ENCODE assay signal across 7 cellular contexts in genomic region chr6:43081922-43082321, GRCh38. TPM values are rescaled to one million over a fixed set of nuclear protein-coding genes. Genes with fewer than 3 reads are reported as not detected.
A peak's percentile ranks its signal among the peaks of the same experiment; 100 is the strongest.
DNase-seq lines count a peak whose midpoint lies in the region; ATAC-seq and TF ChIP-seq lines count a peak whose summit lies in the region.
"Not testable (repeated sequence)": the region's sequence is repeated elsewhere in the genome, so short reads cannot be mapped to it uniquely, and the experiment has no call there.

No MANE protein-coding gene starts in this region.

- H3K9ac ChIP-seq in GM23248; endodermal cell (ENCODE audit: extremely low read depth, low read length, poor library complexity, severe bottlenecking); trophoblast cell (ENCODE audit: low read length): not testable (repeated sequence)

- H4K8ac ChIP-seq in trophoblast cell (ENCODE audit: low read depth, low read length): not testable (repeated sequence)

- 52 to 55% methylated on average over 9 of the region's 9 CpGs for WGBS in GM23248 (ENCODE audit: low coverage in 1 of 2, low lambda C conversion rate in 2 of 2, missing lambda C conversion rate in 2 of 2), 2 experiments
- WGBS in endodermal cell (ENCODE audit: insufficient coverage in 1 of 2, insufficient read length in 1 of 2), 2 experiments: 88 to 95% methylated on average over 7 to 9 of the region's 9 CpGs
- no CpG with 5 or more reads among the region's 9 CpGs for WGBS in trophoblast cell (ENCODE audit: extremely low coverage, insufficient coverage, insufficient read length)

- not testable (repeated sequence) for H2BK12ac ChIP-seq in trophoblast cell (ENCODE audit: low read length)

- not testable (repeated sequence) for H3K36me3 Mint-ChIP-seq in CD4-positive, alpha-beta T cell (ENCODE audit: low read depth); endodermal cell (ENCODE audit: low read depth)

- H3K4me3 Mint-ChIP-seq in CD4-positive, alpha-beta T cell: peak overlapping the region; percentile 15
- H3K4me3 Mint-ChIP-seq in endodermal cell: not testable (repeated sequence)

- H4K20me1 ChIP-seq in GM23248 (ENCODE audit: insufficient read depth): not testable (repeated sequence)

- H3K79me1 ChIP-seq in trophoblast cell (ENCODE audit: low read length): not testable (repeated sequence)

- peaks cover 13% of the 10 kb centered on the region for H3K27me3 Mint-ChIP-seq in CD4-positive, alpha-beta T cell
- not testable (repeated sequence) for H3K27me3 Mint-ChIP-seq in endodermal cell (ENCODE audit: insufficient read depth)

- H4K12ac ChIP-seq in trophoblast cell (ENCODE audit: low read depth, low read length): not testable (repeated sequence)

- H3K4me3 ChIP-seq in GM23248; Panc1 (ENCODE audit: low read depth in 2 of 2, low read length in 2 of 2); endodermal cell (ENCODE audit: low read length); trophoblast cell (ENCODE audit: low read depth, low read length): not testable (repeated sequence)

- not testable (repeated sequence) for H3K4me1 Mint-ChIP-seq in CD4-positive, alpha-beta T cell (ENCODE audit: low read depth)
- H3K4me1 Mint-ChIP-seq in endodermal cell: peaks cover 28% of the 10 kb centered on the region

- BruUV-seq in Panc1 (replicated peaks; lab: Mats Ljungman, UMichigan): not testable (repeated sequence)

- not testable (repeated sequence) for H3K27ac ChIP-seq in CD4-positive, alpha-beta T cell (ENCODE audit: low read depth, low read length); endodermal cell (ENCODE audit: low read depth, low read length); trophoblast cell (ENCODE audit: low read depth, low read length)
- H3K27ac ChIP-seq in GM23248 (peak overlapping the region; percentile 6), Panc1 (ENCODE audit: low read length) (peak overlapping the region; percentile 60; the same call in 1 of the 2 replicates)

- not testable (repeated sequence) for H3K36me3 ChIP-seq in GM23248 (ENCODE audit: low read depth); Panc1 (ENCODE audit: control insufficient read depth, insufficient read depth, low read length); endodermal cell (ENCODE audit: control insufficient read depth, insufficient read depth, low read length); trophoblast cell (ENCODE audit: control insufficient read depth in 1 of 2, insufficient read depth in 2 of 2, low read length in 2 of 2)

- intact Hi-C loops in CD4-positive, alpha-beta T cell (cut with DNase I, micrococcal nuclease); Panc1 (cut with micrococcal nuclease; ENCODE audit: unreplicated experiment): not testable (repeated sequence)

- not testable (repeated sequence) for H3K14ac ChIP-seq in trophoblast cell (ENCODE audit: low read length)

- H3K9me3 ChIP-seq in CD4-positive, alpha-beta T cell (ENCODE audit: control insufficient read depth, low read length); GM23248 (ENCODE audit: low read depth); Panc1 (ENCODE audit: control insufficient read depth, insufficient read depth, low read depth, low read length); endodermal cell (ENCODE audit: control insufficient read depth, low read length); trophoblast cell (ENCODE audit: insufficient read depth, low read depth, low read length): not testable (repeated sequence)

- CTCF ChIA-PET in CD4-positive, alpha-beta T cell (lab: Charles Lee); Panc1 (lab: Charles Lee): not testable (repeated sequence)

- H3K27me3 ChIP-seq in CD4-positive, alpha-beta T cell (ENCODE audit: control insufficient read depth, insufficient read depth, low read length); GM23248 (replicated peaks; ENCODE audit: insufficient read depth); Panc1 (ENCODE audit: control insufficient read depth, insufficient read depth, low read length); endodermal cell (ENCODE audit: control insufficient read depth, insufficient read depth, low read length, poor library complexity, severe bottlenecking); trophoblast cell (ENCODE audit: insufficient read depth, low read length): not testable (repeated sequence)

- not testable (repeated sequence) for H3K18ac ChIP-seq in trophoblast cell (ENCODE audit: low read length)

- H3K27ac Mint-ChIP-seq in CD4-positive, alpha-beta T cell: not testable (repeated sequence)
- H3K27ac Mint-ChIP-seq in endodermal cell: peak overlapping the region; percentile 39

- POLR2A ChIA-PET in CD4-positive, alpha-beta T cell (lab: Charles Lee); Panc1 (lab: Charles Lee): not testable (repeated sequence)

- H3F3A ChIP-seq in GM23248 (ENCODE audit: insufficient read depth): not testable (repeated sequence)

- H3K4ac ChIP-seq in trophoblast cell (ENCODE audit: low read depth, low read length): peak overlapping the region; percentile 92

- not testable (repeated sequence) for H2AK5ac ChIP-seq in trophoblast cell (ENCODE audit: low read length)

- not testable (repeated sequence) for H3K4me2 ChIP-seq in GM23248 (ENCODE audit: unreplicated experiment); trophoblast cell (ENCODE audit: low read length)

- H2BK5ac ChIP-seq in trophoblast cell (ENCODE audit: low read depth, low read length, poor library complexity): not testable (repeated sequence)

- peaks cover 17% of the 10 kb centered on the region for H3K4me1 ChIP-seq in GM23248 (ENCODE audit: insufficient read depth)
- H3K4me1 ChIP-seq in Panc1 (ENCODE audit: control insufficient read depth, insufficient read depth, low read length): peaks cover 49% of the 10 kb centered on the region
- not testable (repeated sequence) for H3K4me1 ChIP-seq in endodermal cell (ENCODE audit: control insufficient read depth, insufficient read depth, low read length)
- H3K4me1 ChIP-seq in trophoblast cell (ENCODE audit: control insufficient read depth in 1 of 2, insufficient read depth in 2 of 2, low read length in 2 of 2): peaks cover 15 to 32% of the 10 kb centered on the region in 2 experiments

- H3K23ac ChIP-seq in trophoblast cell (ENCODE audit: low read length): not testable (repeated sequence)

- H3K9me3 Mint-ChIP-seq in CD4-positive, alpha-beta T cell; endodermal cell: not testable (repeated sequence)

- H3K9me2 ChIP-seq in GM23248 (ENCODE audit: insufficient read depth): not testable (repeated sequence)

- not testable (repeated sequence) for H4K91ac ChIP-seq in trophoblast cell (ENCODE audit: low read depth, low read length)

- not testable (repeated sequence) for DNase-seq in CD4-positive, alpha-beta T cell; Panc1 (ENCODE audit: low read depth, low spot score); trophoblast cell
- DNase-seq in GM23248 (peak; percentile 53), astrocyte of the hippocampus (ENCODE audit: low read depth, low spot score) (peak; percentile 50), endodermal cell (peak; percentile 24), iris pigment epithelial cell (ENCODE audit: low read depth) (peak; percentile 51)

- H3K79me2 ChIP-seq in GM23248 (ENCODE audit: insufficient read depth) (peaks cover 100% of the 10 kb centered on the region), trophoblast cell (ENCODE audit: control insufficient read depth, insufficient read depth, low read length, poor library complexity) (peaks cover 62% of the 10 kb centered on the region)

- in situ Hi-C loops in GM23248 (cut with MboI); Panc1 (cut with HindIII; ENCODE audit: low pct_unique_long_range_greater_than_20kb, low sequenced_read_pairs): not testable (repeated sequence)

- TF ChIP-seq CTCF in CD4-positive, alpha-beta T cell (IDR thresholded peaks at IDR 0.05); Panc1 (IDR thresholded peaks at IDR 0.05); endodermal cell (conservative IDR thresholded peaks at IDR 0.05): not testable (repeated sequence)

- not testable (repeated sequence) for H2BK120ac ChIP-seq in trophoblast cell (ENCODE audit: insufficient read depth, low read length, poor library complexity)

- not testable (repeated sequence) for H2AFZ ChIP-seq in GM23248; trophoblast cell (ENCODE audit: insufficient read depth, low read length, poor library complexity)

- not testable (repeated sequence) for ATAC-seq in CD4-positive, alpha-beta T cell (ENCODE audit: poor library complexity); Panc1

RNA-seq across cellular contexts. Expression of gene PTK7, which starts 5.8 kb away (rescaled TPM):
- total RNA-seq in CD4-positive, alpha-beta T cell: 1 to 10 TPM; 1.2 to 1.6 TPM
- 146 and 162 TPM in 2 replicates for total RNA-seq in GM23248 (2014; rRNA removed; shearing (Covaris generic))
- 110 and 113 TPM in 2 replicates for polyA plus RNA-seq in GM23248 (2016; fragmentation: Nextera tagmentation; extraction: Ambion mirVana)
- total RNA-seq in Panc1 (2021; ENCODE audit: unreplicated experiment) (240 TPM), endodermal cell (100 to 1,000 TPM; 167 to 183 TPM)
- polyA plus RNA-seq in Panc1 (2012; ENCODE audit: insufficient read length): 281 TPM
- polyA plus RNA-seq in endodermal cell (2013, experiment 1 of 2): 126 TPM
- polyA plus RNA-seq in endodermal cell (2013, experiment 2 of 2): 121 TPM
- 188 and 193 TPM in 2 replicates for polyA plus RNA-seq in trophoblast cell (2013)

RNA-seq across cellular contexts. Expression of gene KLC4, which starts 22.5 kb away (rescaled TPM):
- 10 to 100 TPM; 39.6 to 40.8 TPM for total RNA-seq in CD4-positive, alpha-beta T cell
- total RNA-seq in GM23248 (2014; rRNA removed; shearing (Covaris generic)): 15.0 and 32.2 TPM in 2 replicates
- polyA plus RNA-seq in GM23248 (2016; fragmentation: Nextera tagmentation; extraction: Ambion mirVana): 10.4 and 10.7 TPM in 2 replicates
- 22.6 TPM for total RNA-seq in Panc1 (2021; ENCODE audit: unreplicated experiment)
- 21.8 TPM for polyA plus RNA-seq in Panc1 (2012; ENCODE audit: insufficient read length)
- 10 to 100 TPM; 36.6 to 38.0 TPM for total RNA-seq in endodermal cell
- 40.7 TPM for polyA plus RNA-seq in endodermal cell (2013, experiment 1 of 2)
- 35.4 TPM for polyA plus RNA-seq in endodermal cell (2013, experiment 2 of 2)
- 22.8 and 23.4 TPM in 2 replicates for polyA plus RNA-seq in trophoblast cell (2013)

RNA-seq across cellular contexts. Expression of gene MRPL2, which starts 22.7 kb away (rescaled TPM):
- total RNA-seq in CD4-positive, alpha-beta T cell: 10 to 100 TPM; 42.8 to 48.0 TPM
- total RNA-seq in GM23248 (2014; rRNA removed; shearing (Covaris generic)): 18.5 and 19.7 TPM in 2 replicates
- 71.9 and 78.0 TPM in 2 replicates for polyA plus RNA-seq in GM23248 (2016; fragmentation: Nextera tagmentation; extraction: Ambion mirVana)
- total RNA-seq in Panc1 (2021; ENCODE audit: unreplicated experiment) (65.6 TPM), endodermal cell (10 to 100 TPM; 51.6 to 65.2 TPM)
- polyA plus RNA-seq in Panc1 (2012; ENCODE audit: insufficient read length): 99.3 TPM
- 64.5 TPM for polyA plus RNA-seq in endodermal cell (2013, experiment 1 of 2)
- polyA plus RNA-seq in endodermal cell (2013, experiment 2 of 2): 63.3 TPM
- 47.4 and 49.7 TPM in 2 replicates for polyA plus RNA-seq in trophoblast cell (2013)

RNA-seq across cellular contexts. Expression of gene CUL7, which starts 28.3 kb away (rescaled TPM):
- 1 to 10 TPM; 5.9 to 6.9 TPM for total RNA-seq in CD4-positive, alpha-beta T cell
- total RNA-seq in GM23248 (2014; rRNA removed; shearing (Covaris generic)): 50.1 and 54.1 TPM in 2 replicates
- polyA plus RNA-seq in GM23248 (2016; fragmentation: Nextera tagmentation; extraction: Ambion mirVana): 21.8 and 23.7 TPM in 2 replicates
- 32.1 TPM for total RNA-seq in Panc1 (2021; ENCODE audit: unreplicated experiment)
- 30.5 TPM for polyA plus RNA-seq in Panc1 (2012; ENCODE audit: insufficient read length)
- 10 to 100 TPM; 39.0 to 51.7 TPM for total RNA-seq in endodermal cell
- polyA plus RNA-seq in endodermal cell (2013, experiment 1 of 2): 37.9 TPM
- polyA plus RNA-seq in endodermal cell (2013, experiment 2 of 2): 36.0 TPM
- 22.6 and 22.9 TPM in 2 replicates for polyA plus RNA-seq in trophoblast cell (2013)

Comparison
In these comparisons a context has a peak if more than half of its experiments do, and no peak if none do; other contexts are left out.
1. RNA of gene PTK7, which starts 5.8 kb away (total RNA-seq): 240 TPM in Panc1 (single experiment), 167 to 183 TPM in endodermal cell and 146 to 162 TPM in GM23248; 1.2 to 1.6 TPM in CD4-positive, alpha-beta T cell; every median in the first group is over 10 times any median in the second.